2 cellular contexts compared by ENCODE assay signal in genomic region chr4:72942565-72942964, GRCh38.
TF ChIP-seq lines count a peak whose summit lies in the region.

No MANE protein-coding gene starts in this region.

TF ChIP-seq in endothelial cell of umbilical vein, 7 proteins besides CTCF, POLR2A, EP300 and RAD21 (continued from another document):
- no peak for TF ChIP-seq EZH2 (IDR thresholded peaks at IDR 0.05; ENCODE audit: borderline replicate concordance, low read depth, low read length, severe bottlenecking)

TF ChIP-seq in GM23338, 12 proteins besides CTCF, POLR2A, EP300 and RAD21 (continued from another document):
- TF ChIP-seq, protein P1, sequence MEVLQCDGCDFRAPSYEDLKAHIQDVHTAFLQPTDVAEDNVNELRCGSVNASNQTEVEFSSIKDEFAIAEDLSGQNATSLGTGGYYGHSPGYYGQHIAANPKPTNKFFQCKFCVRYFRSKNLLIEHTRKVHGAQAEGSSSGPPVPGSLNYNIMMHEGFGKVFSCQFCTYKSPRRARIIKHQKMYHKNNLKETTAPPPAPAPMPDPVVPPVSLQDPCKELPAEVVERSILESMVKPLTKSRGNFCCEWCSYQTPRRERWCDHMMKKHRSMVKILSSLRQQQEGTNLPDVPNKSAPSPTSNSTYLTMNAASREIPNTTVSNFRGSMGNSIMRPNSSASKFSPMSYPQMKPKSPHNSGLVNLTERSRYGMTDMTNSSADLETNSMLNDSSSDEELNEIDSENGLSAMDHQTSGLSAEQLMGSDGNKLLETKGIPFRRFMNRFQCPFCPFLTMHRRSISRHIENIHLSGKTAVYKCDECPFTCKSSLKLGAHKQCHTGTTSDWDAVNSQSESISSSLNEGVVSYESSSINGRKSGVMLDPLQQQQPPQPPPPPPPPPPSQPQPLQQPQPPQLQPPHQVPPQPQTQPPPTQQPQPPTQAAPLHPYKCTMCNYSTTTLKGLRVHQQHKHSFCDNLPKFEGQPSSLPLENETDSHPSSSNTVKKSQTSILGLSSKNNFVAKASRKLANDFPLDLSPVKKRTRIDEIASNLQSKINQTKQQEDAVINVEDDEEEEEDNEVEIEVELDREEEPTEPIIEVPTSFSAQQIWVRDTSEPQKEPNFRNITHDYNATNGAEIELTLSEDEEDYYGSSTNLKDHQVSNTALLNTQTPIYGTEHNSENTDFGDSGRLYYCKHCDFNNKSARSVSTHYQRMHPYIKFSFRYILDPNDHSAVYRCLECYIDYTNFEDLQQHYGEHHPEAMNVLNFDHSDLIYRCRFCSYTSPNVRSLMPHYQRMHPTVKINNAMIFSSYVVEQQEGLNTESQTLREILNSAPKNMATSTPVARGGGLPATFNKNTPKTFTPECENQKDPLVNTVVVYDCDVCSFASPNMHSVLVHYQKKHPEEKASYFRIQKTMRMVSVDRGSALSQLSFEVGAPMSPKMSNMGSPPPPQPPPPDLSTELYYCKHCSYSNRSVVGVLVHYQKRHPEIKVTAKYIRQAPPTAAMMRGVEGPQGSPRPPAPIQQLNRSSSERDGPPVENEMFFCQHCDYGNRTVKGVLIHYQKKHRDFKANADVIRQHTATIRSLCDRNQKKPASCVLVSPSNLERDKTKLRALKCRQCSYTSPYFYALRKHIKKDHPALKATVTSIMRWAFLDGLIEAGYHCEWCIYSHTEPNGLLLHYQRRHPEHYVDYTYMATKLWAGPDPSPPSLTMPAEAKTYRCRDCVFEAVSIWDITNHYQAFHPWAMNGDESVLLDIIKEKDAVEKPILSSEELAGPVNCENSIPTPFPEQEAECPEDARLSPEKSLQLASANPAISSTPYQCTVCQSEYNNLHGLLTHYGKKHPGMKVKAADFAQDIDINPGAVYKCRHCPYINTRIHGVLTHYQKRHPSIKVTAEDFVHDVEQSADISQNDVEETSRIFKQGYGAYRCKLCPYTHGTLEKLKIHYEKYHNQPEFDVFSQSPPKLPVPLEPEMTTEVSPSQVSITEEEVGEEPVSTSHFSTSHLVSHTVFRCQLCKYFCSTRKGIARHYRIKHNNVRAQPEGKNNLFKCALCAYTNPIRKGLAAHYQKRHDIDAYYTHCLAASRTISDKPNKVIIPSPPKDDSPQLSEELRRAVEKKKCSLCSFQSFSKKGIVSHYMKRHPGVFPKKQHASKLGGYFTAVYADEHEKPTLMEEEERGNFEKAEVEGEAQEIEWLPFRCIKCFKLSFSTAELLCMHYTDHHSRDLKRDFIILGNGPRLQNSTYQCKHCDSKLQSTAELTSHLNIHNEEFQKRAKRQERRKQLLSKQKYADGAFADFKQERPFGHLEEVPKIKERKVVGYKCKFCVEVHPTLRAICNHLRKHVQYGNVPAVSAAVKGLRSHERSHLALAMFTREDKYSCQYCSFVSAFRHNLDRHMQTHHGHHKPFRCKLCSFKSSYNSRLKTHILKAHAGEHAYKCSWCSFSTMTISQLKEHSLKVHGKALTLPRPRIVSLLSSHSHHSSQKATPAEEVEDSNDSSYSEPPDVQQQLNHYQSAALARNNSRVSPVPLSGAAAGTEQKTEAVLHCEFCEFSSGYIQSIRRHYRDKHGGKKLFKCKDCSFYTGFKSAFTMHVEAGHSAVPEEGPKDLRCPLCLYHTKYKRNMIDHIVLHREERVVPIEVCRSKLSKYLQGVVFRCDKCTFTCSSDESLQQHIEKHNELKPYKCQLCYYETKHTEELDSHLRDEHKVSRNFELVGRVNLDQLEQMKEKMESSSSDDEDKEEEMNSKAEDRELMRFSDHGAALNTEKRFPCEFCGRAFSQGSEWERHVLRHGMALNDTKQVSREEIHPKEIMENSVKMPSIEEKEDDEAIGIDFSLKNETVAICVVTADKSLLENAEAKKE (CRISPR knock-in tag; IDR thresholded peaks at IDR 0.05), result no peak
- TF ChIP-seq, protein P2, sequence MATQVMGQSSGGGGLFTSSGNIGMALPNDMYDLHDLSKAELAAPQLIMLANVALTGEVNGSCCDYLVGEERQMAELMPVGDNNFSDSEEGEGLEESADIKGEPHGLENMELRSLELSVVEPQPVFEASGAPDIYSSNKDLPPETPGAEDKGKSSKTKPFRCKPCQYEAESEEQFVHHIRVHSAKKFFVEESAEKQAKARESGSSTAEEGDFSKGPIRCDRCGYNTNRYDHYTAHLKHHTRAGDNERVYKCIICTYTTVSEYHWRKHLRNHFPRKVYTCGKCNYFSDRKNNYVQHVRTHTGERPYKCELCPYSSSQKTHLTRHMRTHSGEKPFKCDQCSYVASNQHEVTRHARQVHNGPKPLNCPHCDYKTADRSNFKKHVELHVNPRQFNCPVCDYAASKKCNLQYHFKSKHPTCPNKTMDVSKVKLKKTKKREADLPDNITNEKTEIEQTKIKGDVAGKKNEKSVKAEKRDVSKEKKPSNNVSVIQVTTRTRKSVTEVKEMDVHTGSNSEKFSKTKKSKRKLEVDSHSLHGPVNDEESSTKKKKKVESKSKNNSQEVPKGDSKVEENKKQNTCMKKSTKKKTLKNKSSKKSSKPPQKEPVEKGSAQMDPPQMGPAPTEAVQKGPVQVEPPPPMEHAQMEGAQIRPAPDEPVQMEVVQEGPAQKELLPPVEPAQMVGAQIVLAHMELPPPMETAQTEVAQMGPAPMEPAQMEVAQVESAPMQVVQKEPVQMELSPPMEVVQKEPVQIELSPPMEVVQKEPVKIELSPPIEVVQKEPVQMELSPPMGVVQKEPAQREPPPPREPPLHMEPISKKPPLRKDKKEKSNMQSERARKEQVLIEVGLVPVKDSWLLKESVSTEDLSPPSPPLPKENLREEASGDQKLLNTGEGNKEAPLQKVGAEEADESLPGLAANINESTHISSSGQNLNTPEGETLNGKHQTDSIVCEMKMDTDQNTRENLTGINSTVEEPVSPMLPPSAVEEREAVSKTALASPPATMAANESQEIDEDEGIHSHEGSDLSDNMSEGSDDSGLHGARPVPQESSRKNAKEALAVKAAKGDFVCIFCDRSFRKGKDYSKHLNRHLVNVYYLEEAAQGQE (IDR thresholded peaks at IDR 0.05; ENCODE audit: unreplicated experiment), result no peak
- TF ChIP-seq JUNB (IDR thresholded peaks at IDR 0.05; ENCODE audit: unreplicated experiment) (no peak), CREB1 (CRISPR knock-in tag; IDR thresholded peaks at IDR 0.05; ENCODE audit: low read depth) (no peak), NANOG (IDR thresholded peaks at IDR 0.05; ENCODE audit: borderline replicate concordance) (no peak), POLR2AphosphoS5 (IDR thresholded peaks at IDR 0.05; ENCODE audit: low read depth) (no peak)
TF ChIP-seq in GM23338: peak in this region for 0.
